1 cellular context compared by ENCODE assay signal in genomic region chr17:68863091-68863652, GRCh38.
TF ChIP-seq lines count a peak whose summit lies in the region.

No MANE protein-coding gene starts in this region.

TF ChIP-seq in A549, 52 proteins besides CTCF, POLR2A, EP300 and RAD21 (continued from another document):
- TF ChIP-seq E2F6 (IDR thresholded peaks at IDR 0.05; ENCODE audit: borderline replicate concordance, low read depth), result no peak
- TF ChIP-seq EHF (CRISPR knock-in tag; IDR thresholded peaks at IDR 0.05), result no peak
- no peak for TF ChIP-seq HMGXB4 (CRISPR knock-in tag; IDR thresholded peaks at IDR 0.05; ENCODE audit: borderline replicate concordance)
- no peak for TF ChIP-seq USF2 (IDR thresholded peaks at IDR 0.05)
- TF ChIP-seq, protein P1, sequence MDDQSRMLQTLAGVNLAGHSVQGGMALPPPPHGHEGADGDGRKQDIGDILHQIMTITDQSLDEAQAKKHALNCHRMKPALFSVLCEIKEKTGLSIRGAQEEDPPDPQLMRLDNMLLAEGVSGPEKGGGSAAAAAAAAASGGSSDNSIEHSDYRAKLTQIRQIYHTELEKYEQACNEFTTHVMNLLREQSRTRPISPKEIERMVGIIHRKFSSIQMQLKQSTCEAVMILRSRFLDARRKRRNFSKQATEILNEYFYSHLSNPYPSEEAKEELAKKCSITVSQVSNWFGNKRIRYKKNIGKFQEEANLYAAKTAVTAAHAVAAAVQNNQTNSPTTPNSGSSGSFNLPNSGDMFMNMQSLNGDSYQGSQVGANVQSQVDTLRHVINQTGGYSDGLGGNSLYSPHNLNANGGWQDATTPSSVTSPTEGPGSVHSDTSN (IDR thresholded peaks at IDR 0.05), result no peak
